ENCODE assay signal across 9 cellular contexts in the genomic region with DNA sequence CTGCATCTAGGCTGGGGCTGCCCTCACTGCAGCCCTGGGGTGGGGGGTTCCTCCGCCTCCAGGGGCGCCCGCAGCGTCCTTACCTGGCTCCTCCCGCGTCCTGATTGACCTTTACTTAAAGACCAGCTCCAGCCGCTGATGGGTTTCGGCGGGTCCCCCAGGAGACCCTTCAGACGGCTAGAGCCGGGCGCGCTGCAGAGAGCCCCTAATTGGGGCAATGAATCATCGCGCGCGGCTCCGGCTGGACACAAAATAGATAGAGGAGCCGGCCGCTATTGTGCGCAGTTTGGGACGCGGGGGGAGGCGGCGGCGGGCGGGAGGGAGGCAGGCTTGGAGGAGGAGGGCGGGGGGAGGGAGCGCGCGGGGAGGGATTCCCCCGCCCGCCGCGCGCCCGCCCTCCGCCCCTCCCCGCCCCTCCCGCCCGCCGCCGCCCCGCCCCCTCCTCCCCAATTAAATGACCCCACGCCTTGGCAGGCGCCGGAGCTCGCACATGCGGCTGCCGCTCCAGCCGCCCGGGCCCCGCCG. TPM values are rescaled to one million over a fixed set of nuclear protein-coding genes. Genes with fewer than 3 reads are reported as not detected.
DNase-seq lines count a peak whose midpoint lies in the region; ATAC-seq, FAIRE-seq and TF ChIP-seq lines count a peak whose summit lies in the region.
"Had no signal": no experiment of that assay in that cellular context is flagged by ENCODE, and none has a peak within 500 bp of the region (broad histone marks: within the 10 kb centered on the region; RNA-seq: fewer than 3 reads in every experiment).

No MANE protein-coding gene starts in this region.

- H3K4me2 ChIP-seq in BLaER1 treated with 17β-estradiol and CSF1 and Interleukin-3, amounts not matched to agents 10 nM and 100 nM: peak overlapping the region; percentile 34 to 98 (median 62); a peak in 19 of 22 replicates
- peak overlapping the region; percentile 67 for H3K4me2 ChIP-seq in mesendoderm (ENCODE audit: low read length)

- peaks cover 9% of the 10 kb centered on the region for H3K79me1 ChIP-seq in mesendoderm (ENCODE audit: low read length)

- peak overlapping the region; percentile 58 for H3K4ac ChIP-seq in mesendoderm (ENCODE audit: low read depth, low read length)

- H3K27me3 ChIP-seq in BLaER1 treated with 17β-estradiol and CSF1 and Interleukin-3, amounts not matched to agents 10 nM and 100 nM: peaks cover 41 to 71% (median 59%) of the 10 kb centered on the region in 11 experiments
- no peaks in the 10 kb centered on the region for H3K27me3 ChIP-seq in mesendoderm (ENCODE audit: insufficient read depth, low read length, poor library complexity)

- peak overlapping the region; percentile 25 for H2BK15ac ChIP-seq in mesendoderm (replicated peaks; ENCODE audit: low read depth)

- peak overlapping the region in 4 of 10 experiments; percentile 69 to 76 (median 71); a peak in 5 of 20 replicates for H3K4me3 ChIP-seq in BLaER1 treated with 17β-estradiol and CSF1 and Interleukin-3, amounts not matched to agents 10 nM and 100 nM
- H3K4me3 ChIP-seq in HFF-Myc (replicated peaks; ENCODE audit: low read depth, low read length) (peak overlapping the region; percentile 20; the same call in 1 of the 2 replicates), mesendoderm (ENCODE audit: low read length) (peak overlapping the region; percentile 21)

- WGBS in mesendoderm (ENCODE audit: extremely low coverage, insufficient coverage, low lambda C conversion rate): no CpG with 5 or more reads among the region's 54 CpGs

- no peak for TF ChIP-seq CTCF in HFF-Myc (IDR thresholded peaks at IDR 0.05; ENCODE audit: low read depth, low read length, missing control alignments)

- H3K9me3 ChIP-seq in BLaER1 treated with 17β-estradiol and CSF1 and Interleukin-3, amounts not matched to agents 10 nM and 100 nM (replicated peaks in 1 of 11): peaks cover 0 to 9% (median 0%) of the 10 kb centered on the region in 11 experiments; a peak in 6 of 22 replicates

- no peak overlapping the region for H3K23ac ChIP-seq in mesendoderm (ENCODE audit: low read length)

- no peak overlapping the region for H2BK5ac ChIP-seq in mesendoderm (ENCODE audit: low read length)

- no peak overlapping the region for H3K9ac ChIP-seq in BLaER1 treated with 17β-estradiol and CSF1 and Interleukin-3, amounts not matched to agents 10 nM and 100 nM
- H3K9ac ChIP-seq in mesendoderm (ENCODE audit: low read length): peak overlapping the region; percentile 71

- no peak for ATAC-seq in HG03354 (IDR thresholded peaks at IDR 0.05; ENCODE audit: poor library complexity, severe bottlenecking, unreplicated experiment)
- no peak for ATAC-seq in HG02588 (IDR thresholded peaks at IDR 0.05; ENCODE audit: unreplicated experiment)

- no peaks in the 10 kb centered on the region for H3K36me3 ChIP-seq in BLaER1 treated with 17β-estradiol and CSF1 and Interleukin-3, amounts not matched to agents 10 nM and 100 nM
- H3K36me3 ChIP-seq in mesendoderm (ENCODE audit: control insufficient read depth, insufficient read depth, low read length): no peaks in the 10 kb centered on the region

- H4K20me1 ChIP-seq in BLaER1 treated with 17β-estradiol and CSF1 and Interleukin-3, amounts not matched to agents 10 nM and 100 nM: peaks cover 0 to 47% (median 24%) of the 10 kb centered on the region in 11 experiments; a peak in 14 of 22 replicates

- H4K8ac ChIP-seq in mesendoderm (ENCODE audit: low read depth, low read length): no peak overlapping the region

- no peak overlapping the region for H2AK5ac ChIP-seq in mesendoderm (ENCODE audit: low read length)

- H4K5ac ChIP-seq in mesendoderm (ENCODE audit: low read length): no peak overlapping the region

- no peak overlapping the region for H2BK120ac ChIP-seq in mesendoderm (ENCODE audit: low read depth, low read length)

- H3K56ac ChIP-seq in mesendoderm (ENCODE audit: low read length): peak overlapping the region; percentile 85

- no peak overlapping the region for H3K27ac ChIP-seq in BLaER1 treated with 17β-estradiol and CSF1 and Interleukin-3, amounts not matched to agents 10 nM and 100 nM
- no peak overlapping the region for H3K27ac ChIP-seq in mesendoderm (ENCODE audit: low read depth, low read length)

- DNase-seq in HFF-Myc (ENCODE audit: extremely low read depth, low read depth) (no peak), cerebellar cortex (ENCODE audit: low spot score) (peak; percentile 68), mesendoderm (peak; percentile 61), GM19239 (ENCODE audit: insufficient read length, low spot score) (no peak), SW480 (ENCODE audit: low spot score) (no peak)

- peak overlapping the region; percentile 72 for H3K18ac ChIP-seq in mesendoderm (ENCODE audit: low read length)

- peaks cover 22% of the 10 kb centered on the region for H3K79me2 ChIP-seq in mesendoderm (ENCODE audit: control insufficient read depth, insufficient read depth, low read length)

- FAIRE-seq in GM19239 (lab: Jason Lieb, UNC): no peak
- FAIRE-seq: colon had no signal

- peaks cover 27 to 47% (median 40%) of the 10 kb centered on the region in 10 experiments for H3K4me1 ChIP-seq in BLaER1 treated with 17β-estradiol and CSF1 and Interleukin-3, amounts not matched to agents 10 nM and 100 nM
- H3K4me1 ChIP-seq in mesendoderm (ENCODE audit: control insufficient read depth, low read depth, low read length): peaks cover 14% of the 10 kb centered on the region

RNA-seq across cellular contexts. Expression of a gene that starts 56.5 kb away (rescaled TPM):
- polyA plus RNA-seq in mesendoderm (2013, experiment 1 of 2): 0.07 TPM
- not detected for polyA plus RNA-seq in mesendoderm (2013, experiment 2 of 2)

Comparison
In these comparisons a context has a peak if more than half of its experiments do, and no peak if none do; other contexts are left out.
1. DNase-seq: peak in cerebellar cortex (single experiment) and mesendoderm (single experiment); none in HFF-Myc (single experiment), GM19239 (single experiment) and SW480 (single experiment).